ENCODE assay signal across 28 cellular contexts in genomic region chr7:24213311-24213710, GRCh38.
"Had no signal": no experiment of that assay in that cellular context is flagged by ENCODE, and none has a peak within 500 bp of the region (broad histone marks: within the 10 kb centered on the region; RNA-seq: fewer than 3 reads in every experiment).

No MANE protein-coding gene starts in this region.

- H3K9me3 ChIP-seq: Peyer's patch, SJSA1, SK-N-SH had no signal

- H3K27me3 ChIP-seq: cardiac muscle cell, Peyer's patch, SJSA1 had no signal

- DNase-seq: activated CD4-positive, alpha-beta T cell treated with anti-CD3 and anti-CD28 coated beads, Interleukin-2, amount 10 ng/mL, durations not matched to agents 24 days and 14 days; activated CD4-positive, alpha-beta T cell treated with anti-CD3 and anti-CD28 coated beads, Interleukin-2, amount 50 U/mL, for 4 hours; activated CD8-positive, alpha-beta T cell treated with anti-CD3 and anti-CD28 coated beads for 36 hours; activated effector memory CD4-positive, alpha-beta T cell treated with anti-CD3 and anti-CD28 coated beads, Interleukin-2, amount 50 U/mL, for 16 hours; activated naive CD4-positive, alpha-beta T cell; activated naive CD4-positive, alpha-beta T cell treated with anti-CD3 and anti-CD28 coated beads, Interleukin-2, amount 50 U/mL, for 16 hours; activated naive CD8-positive, alpha-beta T cell treated with anti-CD3 and anti-CD28 coated beads for 36 hours; activated T-cell treated with anti-CD3 and anti-CD28 coated beads, Interleukin-2, amount 50 U/mL, for 1 hour; activated T-cell treated with anti-CD3 and anti-CD28 coated beads, Interleukin-2, amount 50 U/mL, for 72 hours; amniotic stem cell; aorta; MM.1S; MV-4-11; NCI-H1092; NCI-H2081; NCI-H446; NCI-H510A treated with DMSO at 0.1 percent for 48 hours; NCI-H526 treated with DMSO at 0.1 percent for 48 hours; NCI-H774; PC-3; Peyer's patch; RPMI8226; SHP77 treated with DMSO at 0.1 percent for 48 hours; SK-N-SH had no signal

- H3K4me1 ChIP-seq: Peyer's patch, SJSA1 had no signal

- ATAC-seq: activated CD8-positive, alpha-beta T cell treated with anti-CD3 and anti-CD28 coated beads for 36 hours; activated T-cell treated with anti-CD3 and anti-CD28 coated beads, Interleukin-2, amount 50 U/mL, for 72 hours; activated T-helper 17 cell treated with anti-CD3 and anti-CD28 coated beads, Interleukin-2, amount 50 U/mL, for 72 hours; PC-3 had no signal

- H3K9ac ChIP-seq: KMS-11, SK-N-SH had no signal

- H3K4me3 ChIP-seq: cardiac muscle cell, Peyer's patch, SJSA1 had no signal

- H3K4me2 ChIP-seq: KMS-11, SK-N-SH had no signal

- H3K27ac ChIP-seq: cardiac muscle cell, KMS-11, Peyer's patch, SJSA1 had no signal

- H3K36me3 ChIP-seq: cardiac muscle cell, Peyer's patch, SJSA1 had no signal
